7 cellular contexts compared by ENCODE assay signal in the genomic region with DNA sequence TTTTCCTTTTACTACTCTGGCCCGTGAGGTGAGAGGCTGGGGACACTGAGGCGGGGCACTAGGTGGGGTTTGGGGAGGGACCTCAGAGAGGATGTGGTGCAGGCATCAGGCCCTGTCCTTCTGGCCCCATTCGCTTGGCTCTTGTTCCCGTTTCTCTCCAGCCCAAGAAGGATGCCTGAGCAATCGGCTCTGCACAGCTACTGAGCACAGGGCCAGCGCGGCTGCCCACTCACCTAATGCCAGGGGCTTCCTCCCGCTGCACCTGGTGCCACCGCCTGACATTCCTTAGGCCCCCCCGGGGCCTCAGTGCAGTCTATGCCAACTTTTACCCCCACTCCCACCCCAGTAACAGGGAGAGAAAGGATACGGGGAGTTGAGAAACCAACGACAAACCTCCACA. TPM values are rescaled to one million over a fixed set of nuclear protein-coding genes. Genes with fewer than 3 reads are reported as not detected.
"Had no signal": no experiment of that assay in that cellular context is flagged by ENCODE, and none has a peak within 500 bp of the region (broad histone marks: within the 10 kb centered on the region; RNA-seq: fewer than 3 reads in every experiment).

No MANE protein-coding gene starts in this region.

- DNase-seq: H9, HCEC 1CT, IMR-90 had no signal

- H3K4me3 ChIP-seq: GM23338 had no signal

- ATAC-seq: HepG2 had no signal

- H2AFZ ChIP-seq: GM23338 had no signal

- H3K27ac ChIP-seq: HL-60 had no signal

RNA-seq across cellular contexts. Expression of a gene that starts 12.5 kb away (rescaled TPM):
- total RNA-seq: GM23338, H1, H9, HepG2, IMR-90 had no signal
- polyA plus RNA-seq: GM23338, H1, HepG2, IMR-90 had no signal
